16 cellular contexts compared by ENCODE assay signal in genomic region chr1:55147504-55147903, GRCh38.
A peak's percentile ranks its signal among the peaks of the same experiment; 100 is the strongest.
DNase-seq lines count a peak whose midpoint lies in the region; ATAC-seq, FAIRE-seq and TF ChIP-seq lines count a peak whose summit lies in the region.
"Had no signal": no experiment of that assay in that cellular context is flagged by ENCODE, and none has a peak within 500 bp of the region (broad histone marks: within the 10 kb centered on the region; RNA-seq: fewer than 3 reads in every experiment).

No MANE protein-coding gene starts in this region.

- POLR2A ChIA-PET in A549 (lab: Yijun Ruan, JAX): no interaction called here

- no peak for TF ChIP-seq CTCF in A549 (IDR thresholded peaks at IDR 0.05)

- H3K4me2 ChIP-seq in A549 (0 out of 3 replicates have a peak overlapping the region, but pooled peaks have one; percentile 10), Karpas-422 (ENCODE audit: low read depth, low read length, poor library complexity, severe bottlenecking) (no peak overlapping the region)
- H3K4me2 ChIP-seq: KMS-11, PC-9, SK-N-SH had no signal

- H3K9me3 ChIP-seq in A549 (no peaks in the 10 kb centered on the region), Karpas-422 (ENCODE audit: low read length) (no peaks in the 10 kb centered on the region)
- H3K9me3 ChIP-seq: SK-N-SH had no signal

- no peak overlapping the region for H3K27ac ChIP-seq in A549
- no peak overlapping the region for H3K27ac ChIP-seq in Karpas-422 (ENCODE audit: low read length)
- H3K27ac ChIP-seq: KMS-11, PC-9 had no signal

- peaks cover 71% of the 10 kb centered on the region for H3K36me3 ChIP-seq in Karpas-422 (ENCODE audit: insufficient read depth, low read length)

- FAIRE-seq in A549 (lab: Jason Lieb, UNC): no peak
- peak; percentile 53 for FAIRE-seq in islet of Langerhans (lab: Jason Lieb, UNC)
- FAIRE-seq: GM19239, HepG2 had no signal

- H3K9ac ChIP-seq in Karpas-422 (ENCODE audit: low read length): no peak overlapping the region
- H3K9ac ChIP-seq: KMS-11, SK-N-SH had no signal

- H2AFZ ChIP-seq in Karpas-422 (ENCODE audit: low read length): no peak overlapping the region
- H2AFZ ChIP-seq: PC-9 had no signal

- ATAC-seq in A549 (no peak), HG02763 (IDR thresholded peaks at IDR 0.05; ENCODE audit: unreplicated experiment) (no peak), HG03025 (IDR thresholded peaks at IDR 0.05; ENCODE audit: low FRiP score, unreplicated experiment) (no peak)
- ATAC-seq: HepG2, T-cell had no signal

- no peak for TF ChIP-seq EP300 in A549 (IDR thresholded peaks at IDR 0.05)

- no peak for TF ChIP-seq RAD21 in A549 (conservative IDR thresholded peaks at IDR 0.05 in 1 of 2, IDR thresholded peaks at IDR 0.05 in 1 of 2)

- H3K4me3 ChIP-seq in A549 (no peak overlapping the region), Karpas-422 (ENCODE audit: low read length) (no peak overlapping the region)
- H3K4me3 ChIP-seq: PC-9 had no signal

- H4K20me1 ChIP-seq in Karpas-422 (ENCODE audit: insufficient read depth, low read depth, low read length): no peaks in the 10 kb centered on the region

- no peaks in the 10 kb centered on the region for H3K27me3 ChIP-seq in Karpas-422 (ENCODE audit: low read length)

- CTCF ChIA-PET in A549 (lab: Yijun Ruan, JAX): interaction anchor here (1.1 kb wide), 1 partner anchor 130 kb away, joined by 6 read pairs; no protein-coding TSS in a partner anchor

- DNase-seq in A549 (ENCODE audit: low read depth in 1 of 2, low spot score in 1 of 2) (no peak), Ammon's horn (ENCODE audit: low spot score) (peak; percentile 24), NOMO-1 treated with dmso at 0.1 percent for 144 hours (lab: John Stamatoyannopoulos, UW; ENCODE audit: unreplicated experiment) (peak; percentile 54), Karpas-422 (no peak)
- DNase-seq: NCI-H1105 treated with DMSO at 0.1 percent for 48 hours, NCI-H187, NCI-H526 treated with DMSO at 0.1 percent for 48 hours, PC-9, SK-N-SH had no signal

- peaks cover 14% of the 10 kb centered on the region; the same call in 2 of the 3 replicates for H3K4me1 ChIP-seq in A549
- no peaks in the 10 kb centered on the region for H3K4me1 ChIP-seq in Karpas-422 (ENCODE audit: low read length)

- H3K79me2 ChIP-seq in Karpas-422 (ENCODE audit: low read length): peaks cover 6% of the 10 kb centered on the region; the same call in 1 of the 2 replicates

- 85% methylated on average over 8 of the region's 8 CpGs for WGBS in A549 (ENCODE audit: missing lambda C conversion rate)

- no peak for TF ChIP-seq POLR2A in A549 (IDR thresholded peaks at IDR 0.05; ENCODE audit: low read length)

- H3K9me2 ChIP-seq in Karpas-422 (replicated peaks; ENCODE audit: insufficient read depth, low read length): no peaks in the 10 kb centered on the region
- H3K9me2 ChIP-seq: SK-N-SH had no signal

TF ChIP-seq in A549, 52 proteins besides CTCF, POLR2A, EP300 and RAD21:
- TF ChIP-seq HES2 (IDR thresholded peaks at IDR 0.05): no peak
- no peak for TF ChIP-seq KDM5A (IDR thresholded peaks at IDR 0.05)
- TF ChIP-seq TFCP2L1 (CRISPR knock-in tag; IDR thresholded peaks at IDR 0.05): no peak
- no peak for TF ChIP-seq MAFK (IDR thresholded peaks at IDR 0.05; ENCODE audit: partially characterized antibody)
- TF ChIP-seq HDAC2 (IDR thresholded peaks at IDR 0.05): no peak
- no peak for TF ChIP-seq CEBPB (IDR thresholded peaks at IDR 0.05)
- TF ChIP-seq CBX2 (IDR thresholded peaks at IDR 0.05; ENCODE audit: borderline replicate concordance, low read depth): no peak
- no peak for TF ChIP-seq GATA3 (IDR thresholded peaks at IDR 0.05; ENCODE audit: borderline replicate concordance)
- TF ChIP-seq EHF (CRISPR knock-in tag; IDR thresholded peaks at IDR 0.05): no peak
- no peak for TF ChIP-seq ZFP36 (IDR thresholded peaks at IDR 0.05; ENCODE audit: borderline replicate concordance, partially characterized antibody)
- TF ChIP-seq RFX5 (IDR thresholded peaks at IDR 0.05): no peak
- no peak for TF ChIP-seq MAZ (IDR thresholded peaks at IDR 0.05; ENCODE audit: borderline replicate concordance, low read depth, low read length)
- no peak for TF ChIP-seq HOXB5 (CRISPR knock-in tag; IDR thresholded peaks at IDR 0.05)
- TF ChIP-seq, protein P1, sequence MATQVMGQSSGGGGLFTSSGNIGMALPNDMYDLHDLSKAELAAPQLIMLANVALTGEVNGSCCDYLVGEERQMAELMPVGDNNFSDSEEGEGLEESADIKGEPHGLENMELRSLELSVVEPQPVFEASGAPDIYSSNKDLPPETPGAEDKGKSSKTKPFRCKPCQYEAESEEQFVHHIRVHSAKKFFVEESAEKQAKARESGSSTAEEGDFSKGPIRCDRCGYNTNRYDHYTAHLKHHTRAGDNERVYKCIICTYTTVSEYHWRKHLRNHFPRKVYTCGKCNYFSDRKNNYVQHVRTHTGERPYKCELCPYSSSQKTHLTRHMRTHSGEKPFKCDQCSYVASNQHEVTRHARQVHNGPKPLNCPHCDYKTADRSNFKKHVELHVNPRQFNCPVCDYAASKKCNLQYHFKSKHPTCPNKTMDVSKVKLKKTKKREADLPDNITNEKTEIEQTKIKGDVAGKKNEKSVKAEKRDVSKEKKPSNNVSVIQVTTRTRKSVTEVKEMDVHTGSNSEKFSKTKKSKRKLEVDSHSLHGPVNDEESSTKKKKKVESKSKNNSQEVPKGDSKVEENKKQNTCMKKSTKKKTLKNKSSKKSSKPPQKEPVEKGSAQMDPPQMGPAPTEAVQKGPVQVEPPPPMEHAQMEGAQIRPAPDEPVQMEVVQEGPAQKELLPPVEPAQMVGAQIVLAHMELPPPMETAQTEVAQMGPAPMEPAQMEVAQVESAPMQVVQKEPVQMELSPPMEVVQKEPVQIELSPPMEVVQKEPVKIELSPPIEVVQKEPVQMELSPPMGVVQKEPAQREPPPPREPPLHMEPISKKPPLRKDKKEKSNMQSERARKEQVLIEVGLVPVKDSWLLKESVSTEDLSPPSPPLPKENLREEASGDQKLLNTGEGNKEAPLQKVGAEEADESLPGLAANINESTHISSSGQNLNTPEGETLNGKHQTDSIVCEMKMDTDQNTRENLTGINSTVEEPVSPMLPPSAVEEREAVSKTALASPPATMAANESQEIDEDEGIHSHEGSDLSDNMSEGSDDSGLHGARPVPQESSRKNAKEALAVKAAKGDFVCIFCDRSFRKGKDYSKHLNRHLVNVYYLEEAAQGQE (IDR thresholded peaks at IDR 0.05): no peak
- TF ChIP-seq ESRRA (IDR thresholded peaks at IDR 0.05; ENCODE audit: borderline replicate concordance, low read length): no peak
- TF ChIP-seq EHMT2 (IDR thresholded peaks at IDR 0.05; ENCODE audit: low read depth): no peak
- no peak for TF ChIP-seq RCOR1 (IDR thresholded peaks at IDR 0.05; ENCODE audit: low read depth, low read length)
- TF ChIP-seq USF2 (IDR thresholded peaks at IDR 0.05): no peak
- no peak for TF ChIP-seq NFE2L2 (conservative IDR thresholded peaks at IDR 0.05; ENCODE audit: low read length)
- no peak for TF ChIP-seq BHLHE40 (IDR thresholded peaks at IDR 0.05; ENCODE audit: low read depth, low read length)

Comparison
In these comparisons a context has a peak if more than half of its experiments do, and no peak if none do; other contexts are left out.
1. DNase-seq: peak in Ammon's horn (single experiment) and NOMO-1 treated with dmso at 0.1 percent for 144 hours (single experiment); none in A549 (0 of 2) and Karpas-422 (single experiment).